Comparison of ENCODE assay signal across 22 cellular contexts in the genomic region with DNA sequence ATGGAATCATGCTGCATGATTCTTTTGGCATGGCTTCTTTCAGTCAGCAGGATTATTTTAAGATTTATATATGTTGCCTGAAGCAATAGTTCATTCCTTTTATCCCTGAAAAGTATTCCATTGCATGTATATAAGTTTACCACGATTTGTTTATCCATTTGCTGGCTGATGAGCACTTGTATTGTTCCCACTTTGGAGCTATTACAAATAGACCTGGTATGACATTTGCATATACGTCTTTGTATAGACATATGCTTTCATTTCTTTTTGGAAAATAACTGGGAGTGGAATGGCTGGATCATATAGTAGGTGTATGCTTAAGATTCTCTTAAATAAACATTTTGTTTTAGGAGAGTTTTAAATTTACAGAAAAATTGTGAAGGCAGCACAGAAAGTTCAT.
DNase-seq lines count a peak whose midpoint lies in the region; ATAC-seq, FAIRE-seq and TF ChIP-seq lines count a peak whose summit lies in the region.
"Had no signal": no experiment of that assay in that cellular context is flagged by ENCODE, and none has a peak within 500 bp of the region (broad histone marks: within the 10 kb centered on the region; RNA-seq: fewer than 3 reads in every experiment).

No MANE protein-coding gene starts in this region.

- FAIRE-seq in bronchial epithelial cell (lab: Jason Lieb, UNC) = no peak
- FAIRE-seq in keratinocyte (lab: Jason Lieb, UNC) = no peak
- FAIRE-seq: D721Med, GM12878 had no signal

- H3K27me3 ChIP-seq in mammary epithelial cell (ENCODE audit: insufficient read depth, low read length) (no peaks in the 10 kb centered on the region), breast epithelium (no peaks in the 10 kb centered on the region), bronchial epithelial cell (ENCODE audit: control insufficient read depth, insufficient read depth, low read length) (no peaks in the 10 kb centered on the region), keratinocyte (ENCODE audit: control insufficient read depth, extremely low read depth, insufficient read depth, low read length) (no peaks in the 10 kb centered on the region), neuronal stem cell (ENCODE audit: control insufficient read depth in 3 of 3, insufficient read depth in 3 of 3, low read depth in 1 of 3, low read length in 3 of 3) (no peaks in the 10 kb centered on the region)
- H3K27me3 ChIP-seq: BE2C; BLaER1 treated with 17β-estradiol and CSF1 and Interleukin-3, amounts not matched to agents 10 nM and 100 nM had no signal

- no peaks in the 10 kb centered on the region for H3K27me3 Mint-ChIP-seq in type B pancreatic cell
- H3K27me3 Mint-ChIP-seq: CD4-positive, alpha-beta T cell; CD8-positive, alpha-beta memory T cell had no signal

- H3K4me3 ChIP-seq in mammary epithelial cell (replicated peaks in 1 of 3; ENCODE audit: insufficient read depth in 1 of 3, low read depth in 2 of 3, low read length in 3 of 3) (no peak overlapping the region), breast epithelium (no peak overlapping the region), bronchial epithelial cell (ENCODE audit: low read depth, low read length) (no peak overlapping the region), keratinocyte (ENCODE audit: control insufficient read depth in 2 of 3, extremely low read depth in 1 of 3, insufficient read depth in 2 of 3, low read depth in 1 of 3, low read length in 3 of 3) (no peak overlapping the region), neuronal stem cell (ENCODE audit: low read length in 2 of 2) (no peak overlapping the region)
- H3K4me3 ChIP-seq: BLaER1 treated with 17β-estradiol and CSF1 and Interleukin-3, amounts not matched to agents 10 nM and 100 nM; GM12878; GM23338 had no signal

- WGBS in mammary epithelial cell (ENCODE audit: low coverage, missing lambda C conversion rate) = 45% methylated on average over 2 of the region's 2 CpGs
- no CpG with 5 or more reads among the region's 2 CpGs for WGBS in neuronal stem cell (ENCODE audit: extremely low coverage in 2 of 2, insufficient read length in 2 of 2, insufficient replicate concordance in 1 of 2), 2 donors

- no peak for ATAC-seq in left cardiac atrium
- no peak for ATAC-seq in HG02588 (IDR thresholded peaks at IDR 0.05; ENCODE audit: unreplicated experiment)
- ATAC-seq: GM12878, GM23338, HCT116 had no signal

- no peak overlapping the region for H3K14ac ChIP-seq in neuronal stem cell (ENCODE audit: low read length)

- no peak overlapping the region for H2BK15ac ChIP-seq in neuronal stem cell (ENCODE audit: low read length)

- H3K36me3 Mint-ChIP-seq in type B pancreatic cell = no peaks in the 10 kb centered on the region
- H3K36me3 Mint-ChIP-seq: CD14-positive monocyte had no signal

- no peak overlapping the region for H4K8ac ChIP-seq in neuronal stem cell (ENCODE audit: low read depth, low read length)

- TF ChIP-seq CTCF in mammary epithelial cell (conservative IDR thresholded peaks at IDR 0.05 in 1 of 2, IDR thresholded peaks at IDR 0.05 in 1 of 2; ENCODE audit: extremely low read depth in 1 of 2, insufficient read depth in 1 of 2, low read depth in 1 of 2, low read length in 2 of 2) (no peak), breast epithelium (IDR thresholded peaks at IDR 0.05) (no peak), bronchial epithelial cell (IDR thresholded peaks at IDR 0.05; ENCODE audit: insufficient read depth, low read length, severe bottlenecking) (no peak), keratinocyte (optimal IDR thresholded peaks at IDR 0.05 in 1 of 3, IDR thresholded peaks at IDR 0.05 in 1 of 3, conservative IDR thresholded peaks at IDR 0.05 in 1 of 3; ENCODE audit: extremely low read depth in 1 of 3, insufficient read depth in 2 of 3, low read length in 3 of 3) (no peak), type B pancreatic cell (conservative IDR thresholded peaks at IDR 0.05) (no peak)

- no peak overlapping the region for H2AK5ac ChIP-seq in neuronal stem cell (ENCODE audit: low read depth, low read length)

- H2AFZ ChIP-seq in mammary epithelial cell (ENCODE audit: low read depth, low read length) (peak overlapping the region; percentile 13), keratinocyte (ENCODE audit: control insufficient read depth, low read length) (peak overlapping the region; percentile 50), neuronal stem cell (ENCODE audit: low read length) (no peak overlapping the region)
- H2AFZ ChIP-seq: GM23338 had no signal

- no peak for TF ChIP-seq POLR2A in breast epithelium (IDR thresholded peaks at IDR 0.05)

- H3K4me2 ChIP-seq in mammary epithelial cell (ENCODE audit: insufficient read depth, low read depth, low read length) = no peak overlapping the region
- H3K4me2 ChIP-seq in keratinocyte (ENCODE audit: control insufficient read depth, extremely low read depth, insufficient read depth, low read depth, low read length) = no peak overlapping the region
- H3K4me2 ChIP-seq in neuronal stem cell (ENCODE audit: insufficient read depth, low read length, poor library complexity, severe bottlenecking) = no peak overlapping the region
- H3K4me2 ChIP-seq: BLaER1 treated with 17β-estradiol and CSF1 and Interleukin-3, amounts not matched to agents 10 nM and 100 nM; GM23338 had no signal

- no TSS peak for BruUV-seq in mammary epithelial cell (replicated peaks; lab: Mats Ljungman, UMichigan)

- no peak overlapping the region for H2BK120ac ChIP-seq in neuronal stem cell (ENCODE audit: low read depth, low read length)

- peaks cover 4% of the 10 kb centered on the region for H3K9me3 Mint-ChIP-seq in type B pancreatic cell
- H3K9me3 Mint-ChIP-seq: CD4-positive, alpha-beta T cell; CD8-positive, alpha-beta memory T cell; GM23338; H9 had no signal

- no peak overlapping the region for H2BK12ac ChIP-seq in neuronal stem cell (ENCODE audit: low read length)

- no peak overlapping the region for H3K27ac Mint-ChIP-seq in type B pancreatic cell
- H3K27ac Mint-ChIP-seq: CD14-positive monocyte; CD4-positive, alpha-beta T cell; CD8-positive, alpha-beta memory T cell; GM23338; H9 had no signal

- in situ Hi-C loops in mammary epithelial cell (cut with MboI; ENCODE audit: low sequenced_read_pairs in 2 of 2) = no loop called here

- no peak for DNase-seq in mammary epithelial cell
- no peak for DNase-seq in breast epithelium (ENCODE audit: low spot score in 2 of 2)
- DNase-seq in bronchial epithelial cell (ENCODE audit: low read depth) = peak; percentile 24
- DNase-seq in keratinocyte (ENCODE audit: low read depth, low spot score) = no peak
- DNase-seq in left cardiac atrium = no peak
- no peak for DNase-seq in neuronal stem cell (ENCODE audit: low spot score)
- no peak for DNase-seq in type B pancreatic cell (ENCODE audit: extremely low spot score, unreplicated experiment)
- DNase-seq: BE2C; CD4-positive, alpha-beta T cell; CD8-positive, alpha-beta memory T cell; DMS53; DMS79 treated with DMSO at 0.1 percent for 48 hours; GDM1; H9 had no signal

- H3K4me1 ChIP-seq in mammary epithelial cell (ENCODE audit: insufficient read depth, low read length) (peaks cover 12% of the 10 kb centered on the region), breast epithelium (no peaks in the 10 kb centered on the region), keratinocyte (ENCODE audit: control insufficient read depth, extremely low read depth, insufficient read depth, low read length) (peaks cover 20% of the 10 kb centered on the region), neuronal stem cell (ENCODE audit: control insufficient read depth in 2 of 2, insufficient read depth in 1 of 2, low read depth in 1 of 2, low read length in 2 of 2) (no peaks in the 10 kb centered on the region)
- H3K4me1 ChIP-seq: BE2C had no signal

- no peak overlapping the region for H3K9ac ChIP-seq in mammary epithelial cell (ENCODE audit: insufficient read depth, low read length)
- H3K9ac ChIP-seq in keratinocyte (ENCODE audit: control insufficient read depth, extremely low read depth, insufficient read depth, low read length) = no peak overlapping the region
- H3K9ac ChIP-seq in neuronal stem cell (ENCODE audit: low read depth, low read length, poor library complexity) = no peak overlapping the region
- H3K9ac ChIP-seq: BLaER1 treated with 17β-estradiol and CSF1 and Interleukin-3, amounts not matched to agents 10 nM and 100 nM had no signal

- H4K20me1 ChIP-seq in mammary epithelial cell (ENCODE audit: insufficient read depth, low read length) (no peaks in the 10 kb centered on the region), keratinocyte (ENCODE audit: control insufficient read depth, extremely low read depth, insufficient read depth, low read length) (no peaks in the 10 kb centered on the region)
- H4K20me1 ChIP-seq: BLaER1 treated with 17β-estradiol and CSF1 and Interleukin-3, amounts not matched to agents 10 nM and 100 nM had no signal

- CTCF ChIA-PET in mammary epithelial cell (lab: Charles Lee; ENCODE audit: low non-redundant PET) = no interaction called here

- dilution Hi-C loops in mammary epithelial cell (cut with HindIII; ENCODE audit: low sequenced_read_pairs) (no loop called here), keratinocyte (cut with MboI; ENCODE audit: extremely low pct_ligation_motif_present, low sequenced_read_pairs) (no loop called here)

- no peak overlapping the region for H3K27ac ChIP-seq in mammary epithelial cell (ENCODE audit: insufficient read depth, low read depth, low read length)
- no peak overlapping the region for H3K27ac ChIP-seq in breast epithelium
- no peak overlapping the region for H3K27ac ChIP-seq in keratinocyte (ENCODE audit: control insufficient read depth, insufficient read depth, low read length)
- no peak overlapping the region for H3K27ac ChIP-seq in neuronal stem cell (replicated peaks; ENCODE audit: low read length)
- H3K27ac ChIP-seq: 22Rv1; BLaER1 treated with 17β-estradiol and CSF1 and Interleukin-3, amounts not matched to agents 10 nM and 100 nM had no signal

- H3K79me1 ChIP-seq in neuronal stem cell (ENCODE audit: low read depth, low read length) = no peaks in the 10 kb centered on the region

- no peaks in the 10 kb centered on the region for H3K9me1 ChIP-seq in keratinocyte (ENCODE audit: control insufficient read depth, extremely low read depth, insufficient read depth, low read length)

- no peaks in the 10 kb centered on the region for H3K36me3 ChIP-seq in mammary epithelial cell (ENCODE audit: insufficient read depth, low read length)
- H3K36me3 ChIP-seq in breast epithelium = no peaks in the 10 kb centered on the region
- no peaks in the 10 kb centered on the region for H3K36me3 ChIP-seq in bronchial epithelial cell (ENCODE audit: control insufficient read depth, insufficient read depth, low read length)
- no peaks in the 10 kb centered on the region for H3K36me3 ChIP-seq in keratinocyte (ENCODE audit: control insufficient read depth in 2 of 2, extremely low read depth in 1 of 2, insufficient read depth in 2 of 2, low read length in 2 of 2)
- no peaks in the 10 kb centered on the region for H3K36me3 ChIP-seq in neuronal stem cell (replicated peaks in 1 of 2; ENCODE audit: control insufficient read depth in 2 of 2, insufficient read depth in 2 of 2, low read length in 2 of 2)
- H3K36me3 ChIP-seq: BE2C; BLaER1 treated with 17β-estradiol and CSF1 and Interleukin-3, amounts not matched to agents 10 nM and 100 nM had no signal

- H4K91ac ChIP-seq in neuronal stem cell (ENCODE audit: low read depth, low read length, poor library complexity) = no peak overlapping the region

- H3K18ac ChIP-seq in neuronal stem cell (ENCODE audit: low read length) = no peak overlapping the region

- H3K4ac ChIP-seq in neuronal stem cell (ENCODE audit: low read length) = no peak overlapping the region

- H3K4me1 Mint-ChIP-seq in type B pancreatic cell (ENCODE audit: unreplicated experiment) = no peaks in the 10 kb centered on the region
- H3K4me1 Mint-ChIP-seq: CD14-positive monocyte, GM23338, H9 had no signal

- no peaks in the 10 kb centered on the region for H3K9me3 ChIP-seq in mammary epithelial cell (replicated peaks; ENCODE audit: insufficient read depth, low read length)
- H3K9me3 ChIP-seq in breast epithelium = no peaks in the 10 kb centered on the region
- H3K9me3 ChIP-seq in keratinocyte (ENCODE audit: control insufficient read depth, low read depth, low read length) = no peaks in the 10 kb centered on the region
- H3K9me3 ChIP-seq in neuronal stem cell (replicated peaks in 1 of 2; ENCODE audit: control insufficient read depth in 2 of 2, insufficient read depth in 1 of 2, low read depth in 1 of 2, low read length in 2 of 2) = no peaks in the 10 kb centered on the region
- H3K9me3 ChIP-seq: BE2C had no signal

- intact Hi-C loops in mammary epithelial cell (cut with micrococcal nuclease) = no loop called here
- intact Hi-C loops in breast epithelium (cut with DNase I; ENCODE audit: low total_unique reads) = no loop called here
- intact Hi-C loops in left cardiac atrium (cut with DNase I) = no loop called here

- H2BK5ac ChIP-seq in neuronal stem cell (ENCODE audit: low read length) = no peak overlapping the region

- no peak overlapping the region for H3K23ac ChIP-seq in neuronal stem cell (ENCODE audit: low read depth, low read length, poor library complexity)

- H3K79me2 ChIP-seq in mammary epithelial cell (ENCODE audit: insufficient read depth, low read length) = no peaks in the 10 kb centered on the region
- no peaks in the 10 kb centered on the region for H3K79me2 ChIP-seq in keratinocyte (ENCODE audit: control insufficient read depth, insufficient read depth, low read length)

- H3K4me3 Mint-ChIP-seq in type B pancreatic cell = no peak overlapping the region
- H3K4me3 Mint-ChIP-seq: CD14-positive monocyte; CD4-positive, alpha-beta T cell; CD8-positive, alpha-beta memory T cell; GM23338; H9 had no signal
